In genomic region chr5:134022333-134022732, GRCh38 we compare ENCODE assay signal across 17 cellular contexts.
"Had no signal": no experiment of that assay in that cellular context is flagged by ENCODE, and none has a peak within 500 bp of the region (broad histone marks: within the 10 kb centered on the region; RNA-seq: fewer than 3 reads in every experiment).

No MANE protein-coding gene starts in this region.

- H3K27ac ChIP-seq: cardiac muscle cell, foreskin keratinocyte, skin epidermis, tibial nerve had no signal

- ATAC-seq: activated CD8-positive, alpha-beta memory T cell treated with anti-CD3 and anti-CD28 coated beads, Interleukin-2, amount 10 ng/mL, durations not matched to agents 7 days and 5 days; effector memory CD8-positive, alpha-beta T cell; foreskin keratinocyte; stimulated activated naive CD8-positive, alpha-beta T cell treated with anti-CD3 and anti-CD28 coated beads, Interleukin-15, Interleukin-2, amounts not matched to agents 100 U/mL and 50 U/mL, for 24 hours; WTC11 had no signal

- DNase-seq: activated CD4-positive, alpha-beta memory T cell treated with anti-CD3 and anti-CD28 coated beads, Interleukin-2, amount 10 ng/mL, durations not matched to agents 7 days and 5 days; activated CD4-positive, alpha-beta T cell treated with anti-CD3 and anti-CD28 coated beads for 4 hours; activated CD8-positive, alpha-beta memory T cell treated with anti-CD3 and anti-CD28 coated beads, Interleukin-2, amount 10 ng/mL, durations not matched to agents 7 days and 5 days; activated naive CD4-positive, alpha-beta T cell; activated naive CD8-positive, alpha-beta T cell treated with anti-CD3 and anti-CD28 coated beads, Interleukin-2, amount 10 ng/mL, durations not matched to agents 7 days and 5 days; amygdala; effector memory CD8-positive, alpha-beta T cell; foreskin keratinocyte; glutamatergic neuron; mammary epithelial cell; occipital lobe; stimulated activated naive CD8-positive, alpha-beta T cell treated with anti-CD3 and anti-CD28 coated beads, Interleukin-15, Interleukin-2, amounts not matched to agents 100 U/mL and 50 U/mL, for 24 hours; substantia nigra had no signal

- H3K4me3 ChIP-seq: cardiac muscle cell, skin epidermis, tibial nerve had no signal
